Comparison of ENCODE assay signal across 7 cellular contexts in genomic region chr2:235050992-235051351, GRCh38.
DNase-seq lines count a peak whose midpoint lies in the region; ATAC-seq and TF ChIP-seq lines count a peak whose summit lies in the region.

No MANE protein-coding gene starts in this region.

- POLR2A ChIA-PET in HCT116 (lab: Charles Lee), result no interaction called here

- H3K4me1 ChIP-seq in HCT116 (ENCODE audit: control insufficient read depth in 1 of 2, insufficient read depth in 2 of 2, low read length in 2 of 2), result peaks cover 35 to 52% of the 10 kb centered on the region in 2 experiments

- H3K27ac ChIP-seq in HCT116 (ENCODE audit: low read depth, low read length) (peak overlapping the region; percentile 28; the same call in 1 of the 2 replicates), caudate nucleus (ENCODE audit: low read depth, low read length) (peak overlapping the region; percentile 59)

- H3K27me3 ChIP-seq in HCT116 (ENCODE audit: insufficient read depth, low read length) (no peaks in the 10 kb centered on the region), kidney epithelial cell (ENCODE audit: control insufficient read depth, insufficient read depth, low read length) (no peaks in the 10 kb centered on the region)

- intact Hi-C loops in HCT116 (cut with micrococcal nuclease), result loop anchor here (5.0 to 10.0 kb wide), 2 partner anchors 84 to 296 kb away; no protein-coding TSS in a partner anchor

- TF ChIP-seq CTCF in HCT116 (IDR thresholded peaks at IDR 0.05 in 2 of 3, conservative IDR thresholded peaks at IDR 0.05 in 1 of 3; ENCODE audit: borderline replicate concordance in 1 of 3, insufficient read depth in 1 of 3, low read depth in 2 of 3, low read length in 2 of 3) (peak in 2 of 3 experiments; percentile 17; a peak in 1 of 6 replicates), kidney epithelial cell (IDR thresholded peaks at IDR 0.05; ENCODE audit: insufficient read depth, low read length, poor library complexity, severe bottlenecking) (no peak)

- H3K27me3 Mint-ChIP-seq in stimulated activated memory B cell treated with anti-CD40 and anti-IgM and Interleukin-4, amounts not matched to agents 10 μg/mL and 1 μg/mL and 100 μg/mL, for 72 hours, result no peaks in the 10 kb centered on the region

- DNase-seq in HCT116 (ENCODE audit: low read depth, low spot score) (peak; percentile 82), NCI-H510A treated with DMSO at 0.1 percent for 48 hours (lab: John Stamatoyannopoulos, UW) (peak; percentile 94), caudate nucleus (lab: John Stamatoyannopoulos, UW) (peak in 59 of 61 donors; percentile 23 to 94 (median 77)), kidney epithelial cell (ENCODE audit: low read depth) (peak; percentile 56), NCI-H187 (lab: John Stamatoyannopoulos, UW) (no peak)

- no peak overlapping the region for H2AFZ ChIP-seq in HCT116 (ENCODE audit: low read depth, low read length, poor library complexity, severe bottlenecking)

- peak; percentile 79 for TF ChIP-seq RAD21 in HCT116 (IDR thresholded peaks at IDR 0.05; ENCODE audit: low read depth)

- ATAC-seq in HCT116 (peak; percentile 80), HG03469 (IDR thresholded peaks at IDR 0.05; ENCODE audit: unreplicated experiment) (no peak)
- peak; percentile 26 for ATAC-seq in stimulated activated memory B cell treated with anti-CD40 and anti-IgM and Interleukin-4, amounts not matched to agents 10 μg/mL and 1 μg/mL and 100 μg/mL, for 72 hours

- peaks cover 51% of the 10 kb centered on the region for H3K4me1 Mint-ChIP-seq in stimulated activated memory B cell treated with anti-CD40 and anti-IgM and Interleukin-4, amounts not matched to agents 10 μg/mL and 1 μg/mL and 100 μg/mL, for 72 hours

- TF ChIP-seq POLR2A in HCT116 (IDR thresholded peaks at IDR 0.05; ENCODE audit: borderline replicate concordance, extremely low read depth, insufficient read depth, insufficient read length), result no peak

- BruUV-seq in HCT116 (replicated peaks; lab: Mats Ljungman, UMichigan), result no TSS peak

- CTCF ChIA-PET in HCT116 (lab: Charles Lee), result interaction anchor here (1.8 to 3.1 kb wide), 2 partner anchors 169 to 503 kb away, joined by 4 to 11 read pairs; no protein-coding TSS in a partner anchor

- no peaks in the 10 kb centered on the region for H4K20me1 ChIP-seq in HCT116 (ENCODE audit: insufficient read depth)

- peaks cover 0 to 6% of the 10 kb centered on the region in 2 experiments; a peak in 1 of 4 replicates for H3K36me3 ChIP-seq in HCT116 (ENCODE audit: control insufficient read depth in 1 of 2, insufficient read depth in 2 of 2, low read length in 2 of 2)
- H3K36me3 ChIP-seq in kidney epithelial cell (ENCODE audit: control insufficient read depth, insufficient read depth, low read length), result peaks cover 6% of the 10 kb centered on the region

- H3K4me3 Mint-ChIP-seq in stimulated activated memory B cell treated with anti-CD40 and anti-IgM and Interleukin-4, amounts not matched to agents 10 μg/mL and 1 μg/mL and 100 μg/mL, for 72 hours, result no peak overlapping the region

- H3K4me3 ChIP-seq in HCT116 (replicated peaks in 1 of 2; ENCODE audit: low read depth in 1 of 2, low read length in 2 of 2) (no peak overlapping the region), kidney epithelial cell (ENCODE audit: low read depth, low read length) (no peak overlapping the region)

- H3K79me2 ChIP-seq in HCT116 (ENCODE audit: insufficient read depth, low read length), result peaks cover 8% of the 10 kb centered on the region; the same call in 1 of the 2 replicates

- RAD21 ChIA-PET in HCT116 (lab: Charles Lee; ENCODE audit: low non-redundant PET in 1 of 2, low total read pairs in 2 of 2, uncharacterized antibody in 2 of 2, unreplicated experiment in 2 of 2), result interaction anchor here (0.7 kb wide), 2 partner anchors 25 to 377 kb away, joined by 3 to 8 read pairs; no protein-coding TSS in a partner anchor

- peak overlapping the region; percentile 22 for H3K27ac Mint-ChIP-seq in stimulated activated memory B cell treated with anti-CD40 and anti-IgM and Interleukin-4, amounts not matched to agents 10 μg/mL and 1 μg/mL and 100 μg/mL, for 72 hours

- peak overlapping the region; percentile 60 for H3K4me2 ChIP-seq in HCT116 (ENCODE audit: low read length)

- no peaks in the 10 kb centered on the region for H3K9me3 ChIP-seq in HCT116 (ENCODE audit: control insufficient read depth in 1 of 2, insufficient read depth in 1 of 2, low read depth in 1 of 2, low read length in 2 of 2)

- H3K9me3 Mint-ChIP-seq in stimulated activated memory B cell treated with anti-CD40 and anti-IgM and Interleukin-4, amounts not matched to agents 10 μg/mL and 1 μg/mL and 100 μg/mL, for 72 hours, result no peaks in the 10 kb centered on the region

- no peaks in the 10 kb centered on the region for H3K36me3 Mint-ChIP-seq in stimulated activated memory B cell treated with anti-CD40 and anti-IgM and Interleukin-4, amounts not matched to agents 10 μg/mL and 1 μg/mL and 100 μg/mL, for 72 hours

- H3K9ac ChIP-seq in HCT116 (ENCODE audit: low read length), result peak overlapping the region; percentile 46

- no peaks in the 10 kb centered on the region for H3K9me2 ChIP-seq in HCT116 (ENCODE audit: insufficient read depth)

TF ChIP-seq in HCT116, 20 proteins besides CTCF, POLR2A, EP300 and RAD21 (continues in another document):
- TF ChIP-seq SIN3A (IDR thresholded peaks at IDR 0.05; ENCODE audit: low read depth), result no peak
- TF ChIP-seq EGR1 (IDR thresholded peaks at IDR 0.05; ENCODE audit: low read depth), result no peak
- peak; percentile 46 for TF ChIP-seq YY1 (IDR thresholded peaks at IDR 0.05; ENCODE audit: extremely low read depth, insufficient replicate concordance, low read depth, low read length)
- peak; percentile 75 for TF ChIP-seq SRF (IDR thresholded peaks at IDR 0.05; ENCODE audit: low read depth)
- peak; percentile 66 for TF ChIP-seq JUND (IDR thresholded peaks at IDR 0.05)
- peak; percentile 96 for TF ChIP-seq MAX (IDR thresholded peaks at IDR 0.05)
- 0 out of 2 replicates have a peak, but pooled peaks have one; percentile 34 for TF ChIP-seq SP1 (IDR thresholded peaks at IDR 0.05; ENCODE audit: low read depth)
- peak; percentile 36 for TF ChIP-seq TCF7L2 (IDR thresholded peaks at IDR 0.05; ENCODE audit: borderline replicate concordance, extremely low read depth, insufficient read depth, insufficient read length)
- peak; percentile 49; the same call in 1 of the 2 replicates for TF ChIP-seq FOSL1 (IDR thresholded peaks at IDR 0.05; ENCODE audit: low read depth)
- no peak for TF ChIP-seq EZH2phosphoT487 (IDR thresholded peaks at IDR 0.05; ENCODE audit: borderline replicate concordance)
- TF ChIP-seq CBX3 (IDR thresholded peaks at IDR 0.05; ENCODE audit: low read depth), result peak; percentile 86
- TF ChIP-seq ZFX (IDR thresholded peaks at IDR 0.05), result no peak
- no peak; the same call in 1 of the 2 replicates for TF ChIP-seq ATF3 (IDR thresholded peaks at IDR 0.05)
- TF ChIP-seq CEBPB (IDR thresholded peaks at IDR 0.05; ENCODE audit: low read depth), result no peak
- TF ChIP-seq POLR2AphosphoS5 (IDR thresholded peaks at IDR 0.05; ENCODE audit: low read depth, low read length), result peak; percentile 51
- no peak for TF ChIP-seq REST (IDR thresholded peaks at IDR 0.05; ENCODE audit: low read depth)
- TF ChIP-seq EZH2 (IDR thresholded peaks at IDR 0.05), result no peak
- no peak for TF ChIP-seq ZNF274 (IDR thresholded peaks at IDR 0.05; ENCODE audit: low read depth, low read length)
- no peak for TF ChIP-seq ELF1 (IDR thresholded peaks at IDR 0.05; ENCODE audit: borderline replicate concordance, low read depth)

Comparison
In these comparisons a context has a peak if more than half of its experiments do, and no peak if none do; other contexts are left out.
1. DNase-seq: peak in HCT116 (single experiment), NCI-H510A treated with DMSO at 0.1 percent for 48 hours (single experiment), caudate nucleus (59 of 61) and kidney epithelial cell (single experiment); none in NCI-H187 (0 of 2).